In the genomic region with DNA sequence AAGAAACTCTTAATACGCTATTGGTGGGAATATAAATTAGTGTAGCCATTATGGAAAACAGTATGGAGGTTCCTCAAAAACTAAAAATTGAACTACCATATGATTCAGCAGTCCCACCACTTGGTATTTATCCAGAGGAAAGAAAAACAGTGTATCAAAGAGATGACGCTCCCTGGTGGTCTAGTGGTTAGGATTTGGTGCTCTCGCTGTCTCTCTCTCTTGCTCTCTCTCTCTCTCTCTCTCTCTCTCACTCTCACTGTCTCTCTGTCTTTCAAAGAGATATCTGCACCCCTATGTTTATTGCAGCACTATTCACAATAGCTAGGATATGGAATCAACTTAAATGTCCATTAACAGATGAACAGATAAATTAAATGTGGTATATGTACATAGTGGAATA, we compare ENCODE assay signal across 8 cellular contexts.
A peak's percentile ranks its signal among the peaks of the same experiment; 100 is the strongest.
DNase-seq lines count a peak whose midpoint lies in the region; ATAC-seq, FAIRE-seq and TF ChIP-seq lines count a peak whose summit lies in the region.
"Not testable (repeated sequence)": the region's sequence is repeated elsewhere in the genome, so short reads cannot be mapped to it uniquely, and the experiment has no call there.

No MANE protein-coding gene starts in this region.

- not testable (repeated sequence) for ATAC-seq in GM23338

- peak in 1 of 2 experiments; percentile 2; a peak in 1 of 4 replicates for TF ChIP-seq RAD21 in H1 (IDR thresholded peaks at IDR 0.05 in 1 of 2, conservative IDR thresholded peaks at IDR 0.05 in 1 of 2; ENCODE audit: low read depth in 2 of 2, low read length in 2 of 2)
- not testable (repeated sequence) for TF ChIP-seq RAD21 in liver (IDR thresholded peaks at IDR 0.05)

- not testable (repeated sequence) for H3K27ac ChIP-seq in GM23338 (ENCODE audit: low read depth); Karpas-422 (ENCODE audit: low read length); OCI-LY1 (ENCODE audit: low read depth, low read length, poor library complexity, severe bottlenecking); brain microvascular endothelial cell; H1 (ENCODE audit: low read depth, low read length); liver (ENCODE audit: low read depth in 1 of 2, low read length in 2 of 2)

- H2BK20ac ChIP-seq in H1 (ENCODE audit: low read length): not testable (repeated sequence)

- TF ChIP-seq CTCF in GM23338 (conservative IDR thresholded peaks at IDR 0.05; ENCODE audit: low read depth in 2 of 2) (peak in 1 of 2 experiments; percentile 45; a peak in 2 of 4 replicates), OCI-LY1 (IDR thresholded peaks at IDR 0.05; ENCODE audit: low read length) (peak; percentile 12; the same call in 1 of the 2 replicates), brain microvascular endothelial cell (IDR thresholded peaks at IDR 0.05; ENCODE audit: low read depth, low read length, missing control alignments) (peak; percentile 37), H1 (IDR thresholded peaks at IDR 0.05; ENCODE audit: control extremely low read depth in 1 of 3, insufficient read depth in 1 of 3, low read depth in 1 of 3, low read length in 3 of 3) (peak in 1 of 3 experiments; percentile 1; a peak in 1 of 4 replicates), liver (IDR thresholded peaks at IDR 0.05; ENCODE audit: low read depth, low read length, missing input control) (peak; percentile 3)

- H2AK5ac ChIP-seq in H1 (ENCODE audit: low read depth, low read length): not testable (repeated sequence)

- H3K9me3 ChIP-seq in Karpas-422 (ENCODE audit: low read length); OCI-LY1 (ENCODE audit: low read length); H1 (ENCODE audit: insufficient read depth in 2 of 2, low read depth in 1 of 2, low read length in 1 of 2); liver (ENCODE audit: control insufficient read depth in 4 of 4, low read length in 3 of 4): not testable (repeated sequence)

- not testable (repeated sequence) for H3K4me3 ChIP-seq in GM23338; Karpas-422 (ENCODE audit: low read length); OCI-LY1 (ENCODE audit: low read depth, low read length, poor library complexity, severe bottlenecking); brain microvascular endothelial cell (ENCODE audit: low read depth, low read length); H1 (ENCODE audit: extremely low read depth in 1 of 4, insufficient read depth in 2 of 4, low read depth in 3 of 4, low read length in 4 of 4); liver (ENCODE audit: low read depth in 1 of 3, low read length in 3 of 3)

- not testable (repeated sequence) for H3K79me2 ChIP-seq in GM23338 (replicated peaks; ENCODE audit: insufficient read depth); Karpas-422 (ENCODE audit: low read length); OCI-LY1 (ENCODE audit: insufficient read depth, low read length); H1 (ENCODE audit: control insufficient read depth in 1 of 2, insufficient read depth in 2 of 2, low read length in 2 of 2)

- H3K36me3 Mint-ChIP-seq in GM23338 (ENCODE audit: low read depth): not testable (repeated sequence)

- in situ Hi-C loops in SK-MEL-5 (cut with HindIII; ENCODE audit: low pct_unique_long_range_greater_than_20kb, low sequenced_read_pairs); brain microvascular endothelial cell (cut with HindIII; ENCODE audit: low pct_ligation_motif_present, low sequenced_read_pairs): not testable (repeated sequence)

- not testable (repeated sequence) for H3K27me3 ChIP-seq in GM23338 (ENCODE audit: insufficient read depth); Karpas-422 (ENCODE audit: low read length); OCI-LY1 (ENCODE audit: insufficient read depth, low read length); brain microvascular endothelial cell (replicated peaks); H1 (replicated peaks in 1 of 4; ENCODE audit: control insufficient read depth in 3 of 4, extremely low read depth in 1 of 4, insufficient read depth in 3 of 4, low read length in 3 of 4); liver (ENCODE audit: control insufficient read depth in 4 of 4, insufficient read depth in 4 of 4, low read length in 3 of 4)

- not testable (repeated sequence) for H3K14ac ChIP-seq in H1 (ENCODE audit: insufficient read length)

- DNase-seq in GM23338 (ENCODE audit: low spot score) (peak; percentile 11), HT1080 (ENCODE audit: low read depth) (peak; percentile 4), Karpas-422 (peak; percentile 4), SK-MEL-5 (ENCODE audit: low read depth, low spot score) (peak; percentile 19), brain microvascular endothelial cell (peak; percentile 47)
- DNase-seq in H1 (ENCODE audit: low read depth in 1 of 2, low spot score in 2 of 2): not testable (repeated sequence)

- H3K23ac ChIP-seq in H1 (ENCODE audit: insufficient read length): not testable (repeated sequence)

- CTCF ChIA-PET in H1 (lab: Charles Lee; ENCODE audit: partially characterized antibody): interaction anchor here (0.7 to 3.5 kb wide), 12 partner anchors 24 to 157 kb away, joined by 3 to 8 read pairs (median 6); no protein-coding TSS in a partner anchor

- not testable (repeated sequence) for H3K4ac ChIP-seq in H1 (replicated peaks; ENCODE audit: insufficient read length, low read depth, low read length)

- H3K36me3 ChIP-seq in GM23338 (ENCODE audit: insufficient read depth); Karpas-422 (ENCODE audit: insufficient read depth, low read length); brain microvascular endothelial cell (replicated peaks); H1 (ENCODE audit: control insufficient read depth in 2 of 4, insufficient read depth in 4 of 4, low read length in 3 of 4): not testable (repeated sequence)
- H3K36me3 ChIP-seq in OCI-LY1 (ENCODE audit: insufficient read depth, low read length): peaks cover 15% of the 10 kb centered on the region; the same call in 1 of the 2 replicates
- H3K36me3 ChIP-seq in liver (ENCODE audit: control insufficient read depth in 4 of 4, insufficient read depth in 3 of 4, low read depth in 1 of 4, low read length in 3 of 4): peaks cover 6 to 20% (median 12%) of the 10 kb centered on the region in 4 donors

- not testable (repeated sequence) for H3K9ac ChIP-seq in Karpas-422 (ENCODE audit: low read length); OCI-LY1 (ENCODE audit: low read length); H1 (replicated peaks in 1 of 4; ENCODE audit: extremely low read depth in 1 of 4, low read depth in 3 of 4, low read length in 3 of 4); liver (ENCODE audit: low read depth in 1 of 2, low read length in 2 of 2)

- not testable (repeated sequence) for H3K4me1 Mint-ChIP-seq in GM23338

- not testable (repeated sequence) for H3K23me2 ChIP-seq in H1 (ENCODE audit: low read depth, low read length)

- not testable (repeated sequence) for H2BK5ac ChIP-seq in H1 (ENCODE audit: low read depth, low read length)

- H2BK15ac ChIP-seq in H1 (ENCODE audit: low read length): not testable (repeated sequence)

- H4K8ac ChIP-seq in H1 (ENCODE audit: extremely low read depth, insufficient read depth, low read length): not testable (repeated sequence)

- H3F3A ChIP-seq in GM23338 (replicated peaks; ENCODE audit: low read depth); OCI-LY1 (ENCODE audit: insufficient read depth, low read length): not testable (repeated sequence)

- not testable (repeated sequence) for H3K9me2 ChIP-seq in GM23338 (ENCODE audit: insufficient read depth); Karpas-422 (replicated peaks; ENCODE audit: insufficient read depth, low read length); OCI-LY1 (ENCODE audit: low read depth, low read length)

- not testable (repeated sequence) for TF ChIP-seq POLR2A in H1 (IDR thresholded peaks at IDR 0.05; ENCODE audit: control extremely low read depth in 1 of 2, low read depth in 2 of 2, low read length in 2 of 2)

- TF ChIP-seq EP300 in H1 (IDR thresholded peaks at IDR 0.05; ENCODE audit: borderline replicate concordance in 1 of 2, low read depth in 2 of 2, low read length in 2 of 2): not testable (repeated sequence)

- not testable (repeated sequence) for H3K56ac ChIP-seq in H1 (replicated peaks; ENCODE audit: insufficient read length, low read depth, low read length)

- POLR2A ChIA-PET in H1 (lab: Charles Lee; ENCODE audit: partially characterized antibody): not testable (repeated sequence)

- not testable (repeated sequence) for H2AFZ ChIP-seq in GM23338; Karpas-422 (ENCODE audit: low read length); OCI-LY1 (ENCODE audit: low read length); H1 (ENCODE audit: low read length)

- not testable (repeated sequence) for H4K20me1 ChIP-seq in GM23338 (replicated peaks; ENCODE audit: insufficient read depth); Karpas-422 (ENCODE audit: insufficient read depth, low read depth, low read length); OCI-LY1 (ENCODE audit: insufficient read depth, low read length); H1 (replicated peaks in 1 of 2; ENCODE audit: control insufficient read depth in 1 of 2, insufficient read depth in 2 of 2, low read length in 2 of 2)

- not testable (repeated sequence) for H3K4me1 ChIP-seq in GM23338 (ENCODE audit: insufficient read depth); Karpas-422 (ENCODE audit: low read length); H1 (replicated peaks in 1 of 4; ENCODE audit: control insufficient read depth in 3 of 4, insufficient read depth in 4 of 4, low read length in 3 of 4); liver (ENCODE audit: control insufficient read depth in 4 of 4, insufficient read depth in 4 of 4, low read length in 3 of 4)
- peaks cover 15% of the 10 kb centered on the region for H3K4me1 ChIP-seq in OCI-LY1 (ENCODE audit: insufficient read depth, low read length, severe bottlenecking)

- not testable (repeated sequence) for H3K9me3 Mint-ChIP-seq in GM23338

- not testable (repeated sequence) for H3K4me3 Mint-ChIP-seq in GM23338

- H3K27ac Mint-ChIP-seq in GM23338: not testable (repeated sequence)

- not testable (repeated sequence) for H2BK120ac ChIP-seq in H1 (replicated peaks; ENCODE audit: low read depth, low read length)

- not testable (repeated sequence) for H4K91ac ChIP-seq in H1 (replicated peaks; ENCODE audit: insufficient read length, low read length)

- FAIRE-seq in H1 (lab: Jason Lieb, UNC): not testable (repeated sequence)

- not testable (repeated sequence) for H3K18ac ChIP-seq in H1 (ENCODE audit: extremely low read depth, low read length)

- not testable (repeated sequence) for H3K4me2 ChIP-seq in GM23338; Karpas-422 (ENCODE audit: low read depth, low read length, poor library complexity, severe bottlenecking); OCI-LY1 (ENCODE audit: low read length); H1 (ENCODE audit: insufficient read depth in 1 of 2, low read depth in 2 of 2, low read length in 2 of 2)

- H3K79me1 ChIP-seq in H1 (ENCODE audit: low read depth, low read length): not testable (repeated sequence)

- H4K5ac ChIP-seq in H1 (ENCODE audit: insufficient read length, low read depth, low read length): not testable (repeated sequence)

- H3K27me3 Mint-ChIP-seq in GM23338 (ENCODE audit: insufficient read depth, low read depth, poor library complexity): not testable (repeated sequence)

- WGBS in H1 (ENCODE audit: extremely low coverage in 1 of 2, insufficient coverage in 1 of 2, insufficient read length in 1 of 2, insufficient replicate concordance in 2 of 2, low coverage in 1 of 2, low lambda C conversion rate in 2 of 2, missing lambda C conversion rate in 1 of 2), 2 experiments: 86% methylated on average over 3 of the region's 3 CpGs; no CpG with 5 or more reads in 1 of the 2 experiments
- 95% methylated on average over 3 of the region's 3 CpGs for WGBS in liver

- not testable (repeated sequence) for H2BK12ac ChIP-seq in H1 (ENCODE audit: low read depth, low read length)
